Comparison of ENCODE assay signal across 21 cellular contexts in genomic region chr1:24764848-24765247, GRCh38. TPM values are rescaled to one million over a fixed set of nuclear protein-coding genes. Genes with fewer than 3 reads are reported as not detected.
DNase-seq lines count a peak whose midpoint lies in the region; ATAC-seq, FAIRE-seq and TF ChIP-seq lines count a peak whose summit lies in the region.
"Had no signal": no experiment of that assay in that cellular context is flagged by ENCODE, and none has a peak within 500 bp of the region (broad histone marks: within the 10 kb centered on the region; RNA-seq: fewer than 3 reads in every experiment).

No MANE protein-coding gene starts in this region.

- ATAC-seq in A549 = no peak
- no peak for ATAC-seq in IMR-90 (ENCODE audit: low read depth)
- no peak for ATAC-seq in T-cell (replicated peaks in 1 of 4)
- ATAC-seq: CD8-positive, alpha-beta T cell; natural killer cell treated with Interleukin-12 subunit alpha and Interleukin-12 subunit beta and Interleukin-15 and Interleukin-18, amount 100 ng/mL, for 72 hours had no signal

- no peak overlapping the region for H4K8ac ChIP-seq in IMR-90 (ENCODE audit: low read depth in 2 of 2, low read length in 2 of 2)

- no peak overlapping the region for H3K4me3 Mint-ChIP-seq in dendritic cell treated with granulocyte-macrophage colony-stimulating factor and Interleukin-4, amounts not matched to agents 40 ng/mL and 50 ng/mL, for 4 days
- H3K4me3 Mint-ChIP-seq in osteocyte (ENCODE audit: unreplicated experiment) (no peak overlapping the region), T-cell (no peak overlapping the region)
- H3K4me3 Mint-ChIP-seq: CD8-positive, alpha-beta T cell; natural killer cell treated with Interleukin-12 subunit alpha and Interleukin-12 subunit beta and Interleukin-15 and Interleukin-18, amount 100 ng/mL, for 72 hours had no signal

- no peak overlapping the region for H3K18ac ChIP-seq in IMR-90 (ENCODE audit: low read depth, low read length)

- H3K4me1 ChIP-seq in A549 = peaks cover 30% of the 10 kb centered on the region
- H3K4me1 ChIP-seq in IMR-90 (ENCODE audit: control insufficient read depth, insufficient read depth, low read length) = peaks cover 27% of the 10 kb centered on the region

- FAIRE-seq in A549 (lab: Jason Lieb, UNC) = no peak
- FAIRE-seq: frontal cortex, H54, urothelium cell line had no signal

- H3K14ac ChIP-seq in IMR-90 (replicated peaks; ENCODE audit: low read depth, low read length) = no peak overlapping the region

- H2AK9ac ChIP-seq in IMR-90 (replicated peaks; ENCODE audit: low read depth, low read length, poor library complexity) = no peak overlapping the region

- no peak overlapping the region for H2BK15ac ChIP-seq in IMR-90 (ENCODE audit: low read depth, low read length)

- BruUV-seq in IMR-90 (replicated peaks; lab: Mats Ljungman, UMichigan) = no TSS peak

- H2AFZ ChIP-seq in IMR-90 (replicated peaks; ENCODE audit: low read length, poor library complexity) = no peak overlapping the region

- no peak for TF ChIP-seq EP300 in A549 (IDR thresholded peaks at IDR 0.05)

- H3K27ac ChIP-seq in A549 (0 out of 6 replicates have a peak overlapping the region, but pooled peaks of 1 of the 2 experiments have one; percentile 12), IMR-90 (ENCODE audit: insufficient read depth, low read length) (no peak overlapping the region)

- no peak overlapping the region for H3K56ac ChIP-seq in IMR-90 (ENCODE audit: extremely low read depth, insufficient read depth, low read length)

- peaks cover 13% of the 10 kb centered on the region for H3K9me1 ChIP-seq in IMR-90 (ENCODE audit: insufficient read depth, low read length)

- no peak for TF ChIP-seq POLR2A in A549 (IDR thresholded peaks at IDR 0.05; ENCODE audit: low read length)
- TF ChIP-seq POLR2A in IMR-90 (IDR thresholded peaks at IDR 0.05; ENCODE audit: low read depth, low read length) = no peak
- no peak for TF ChIP-seq POLR2A in erythroblast (IDR thresholded peaks at IDR 0.05; ENCODE audit: low read length)

- peaks cover 73% of the 10 kb centered on the region for H4K20me1 ChIP-seq in IMR-90 (ENCODE audit: insufficient read depth, low read length)

- no peak overlapping the region for H2BK120ac ChIP-seq in IMR-90 (ENCODE audit: low read depth, low read length)

- no peaks in the 10 kb centered on the region for H3K27me3 ChIP-seq in IMR-90 (ENCODE audit: control insufficient read depth, insufficient read depth, low read length)

- peaks cover 8% of the 10 kb centered on the region for H3K4me1 Mint-ChIP-seq in dendritic cell treated with granulocyte-macrophage colony-stimulating factor and Interleukin-4, amounts not matched to agents 40 ng/mL and 50 ng/mL, for 4 days (ENCODE audit: low read depth)
- H3K4me1 Mint-ChIP-seq in osteocyte (ENCODE audit: unreplicated experiment) (peaks cover 38% of the 10 kb centered on the region), T-cell (no peaks in the 10 kb centered on the region)

- H4K5ac ChIP-seq in IMR-90 (ENCODE audit: low read depth, low read length) = no peak overlapping the region

- no peak overlapping the region for H3K23ac ChIP-seq in IMR-90 (ENCODE audit: low read depth, low read length)

- POLR2A ChIA-PET in A549 (lab: Yijun Ruan, JAX) (no interaction called here), IMR-90 (lab: Charles Lee; ENCODE audit: unreplicated experiment) (no interaction called here), T-cell (lab: Charles Lee) (no interaction called here)

- H3K4me3 ChIP-seq in A549 = no peak overlapping the region
- no peak overlapping the region for H3K4me3 ChIP-seq in IMR-90 (ENCODE audit: insufficient read depth, low read depth, low read length)
- H3K4me3 ChIP-seq: lung had no signal

- dilution Hi-C loops in IMR-90 (cut with HindIII; ENCODE audit: low sequenced_read_pairs, unreplicated experiment) = no loop called here

- H3K9me3 Mint-ChIP-seq in dendritic cell treated with granulocyte-macrophage colony-stimulating factor and Interleukin-4, amounts not matched to agents 40 ng/mL and 50 ng/mL, for 4 days = no peaks in the 10 kb centered on the region
- H3K9me3 Mint-ChIP-seq in osteocyte (ENCODE audit: unreplicated experiment) (no peaks in the 10 kb centered on the region), T-cell (no peaks in the 10 kb centered on the region)
- H3K9me3 Mint-ChIP-seq: CD8-positive, alpha-beta T cell; natural killer cell treated with Interleukin-12 subunit alpha and Interleukin-12 subunit beta and Interleukin-15 and Interleukin-18, amount 100 ng/mL, for 72 hours had no signal

- H3K9me3 ChIP-seq in A549 (no peaks in the 10 kb centered on the region), IMR-90 (ENCODE audit: control insufficient read depth, insufficient read depth, low read length) (no peaks in the 10 kb centered on the region)

- no peak overlapping the region for H2BK20ac ChIP-seq in IMR-90 (ENCODE audit: low read depth, low read length)

- CTCF ChIA-PET in A549 (lab: Yijun Ruan, JAX) (interaction anchor here (1.6 to 3.5 kb wide), 2 partner anchors 10 to 76 kb away, joined by 5 to 13 read pairs; no protein-coding TSS in a partner anchor), IMR-90 (lab: Yijun Ruan, JAX) (no interaction called here), T-cell (lab: Charles Lee) (interaction anchor here in 1 of 2 donors (0.7 kb wide), 1 partner anchor 456 kb away, joined by 3 read pairs; no protein-coding TSS in a partner anchor)

- intact Hi-C loops in IMR-90 (cut with micrococcal nuclease) = no loop called here
- intact Hi-C loops in dendritic cell treated with granulocyte-macrophage colony-stimulating factor and Interleukin-4, amounts not matched to agents 40 ng/mL and 50 ng/mL, for 4 days (cut with micrococcal nuclease) = loop anchor here (5.0 kb wide), 1 partner anchor 57 kb away; no protein-coding TSS in a partner anchor

- TF ChIP-seq RAD21 in A549 (conservative IDR thresholded peaks at IDR 0.05 in 1 of 2, IDR thresholded peaks at IDR 0.05 in 1 of 2) (no peak), IMR-90 (IDR thresholded peaks at IDR 0.05; ENCODE audit: low read length) (no peak)

- no peaks in the 10 kb centered on the region for H3K27me3 Mint-ChIP-seq in dendritic cell treated with granulocyte-macrophage colony-stimulating factor and Interleukin-4, amounts not matched to agents 40 ng/mL and 50 ng/mL, for 4 days
- no peaks in the 10 kb centered on the region for H3K27me3 Mint-ChIP-seq in osteocyte (ENCODE audit: unreplicated experiment)
- H3K27me3 Mint-ChIP-seq in T-cell = no peaks in the 10 kb centered on the region
- H3K27me3 Mint-ChIP-seq: natural killer cell treated with Interleukin-12 subunit alpha and Interleukin-12 subunit beta and Interleukin-15 and Interleukin-18, amount 100 ng/mL, for 72 hours had no signal

- H2BK5ac ChIP-seq in IMR-90 (ENCODE audit: low read depth, low read length, poor library complexity, severe bottlenecking) = peak overlapping the region; percentile 38

- H3K9ac ChIP-seq in IMR-90 (ENCODE audit: low read depth, low read length) = no peak overlapping the region

- TF ChIP-seq CTCF in A549 (IDR thresholded peaks at IDR 0.05) = no peak
- TF ChIP-seq CTCF in IMR-90 (conservative IDR thresholded peaks at IDR 0.05; ENCODE audit: low read depth, low read length) = no peak
- TF ChIP-seq CTCF in osteocyte (IDR thresholded peaks at IDR 0.05) = no peak

- no peak overlapping the region for H4K91ac ChIP-seq in IMR-90 (ENCODE audit: insufficient read depth, low read depth, low read length)

- no peaks in the 10 kb centered on the region for H3K36me3 Mint-ChIP-seq in dendritic cell treated with granulocyte-macrophage colony-stimulating factor and Interleukin-4, amounts not matched to agents 40 ng/mL and 50 ng/mL, for 4 days (ENCODE audit: low read depth)
- H3K36me3 Mint-ChIP-seq in osteocyte (ENCODE audit: unreplicated experiment) (no peaks in the 10 kb centered on the region), T-cell (no peaks in the 10 kb centered on the region)
- H3K36me3 Mint-ChIP-seq: CD8-positive, alpha-beta T cell; natural killer cell treated with Interleukin-12 subunit alpha and Interleukin-12 subunit beta and Interleukin-15 and Interleukin-18, amount 100 ng/mL, for 72 hours had no signal

- WGBS in A549 (ENCODE audit: missing lambda C conversion rate) = 88% methylated on average over 1 of the region's 1 CpG
- no CpG with 5 or more reads among the region's 1 CpG for WGBS in IMR-90 (ENCODE audit: extremely low coverage in 2 of 2, insufficient read length in 1 of 2), 2 experiments

- peaks cover 0 to 61% of the 10 kb centered on the region in 2 experiments; a peak in 2 of 4 replicates for H3K79me1 ChIP-seq in IMR-90 (ENCODE audit: low read depth in 1 of 2, low read length in 2 of 2)

- in situ Hi-C loops in IMR-90 (cut with MboI; ENCODE audit: low sequenced_read_pairs) = no loop called here

- H3K4me2 ChIP-seq in A549 (peak overlapping the region; percentile 42; the same call in 2 of the 3 replicates), IMR-90 (ENCODE audit: low read depth, low read length) (no peak overlapping the region)

- peak overlapping the region; percentile 57 for H3K27ac Mint-ChIP-seq in dendritic cell treated with granulocyte-macrophage colony-stimulating factor and Interleukin-4, amounts not matched to agents 40 ng/mL and 50 ng/mL, for 4 days
- peak overlapping the region; percentile 61 for H3K27ac Mint-ChIP-seq in osteocyte (ENCODE audit: unreplicated experiment)
- H3K27ac Mint-ChIP-seq in T-cell = no peak overlapping the region
- H3K27ac Mint-ChIP-seq: CD8-positive, alpha-beta T cell; natural killer cell treated with Interleukin-12 subunit alpha and Interleukin-12 subunit beta and Interleukin-15 and Interleukin-18, amount 100 ng/mL, for 72 hours had no signal

- H3K36me3 ChIP-seq in IMR-90 (ENCODE audit: control insufficient read depth, insufficient read depth, low read length) = peaks cover 3% of the 10 kb centered on the region

- no peak overlapping the region for H3K4ac ChIP-seq in IMR-90 (ENCODE audit: low read depth, low read length)

- DNase-seq in A549 (ENCODE audit: low read depth in 1 of 2, low spot score in 1 of 2) (no peak), IMR-90 (no peak), osteocyte (ENCODE audit: extremely low spot score, unreplicated experiment) (no peak), erythroblast (lab: John Stamatoyannopoulos, UW) (no peak), GF-D8 (lab: John Stamatoyannopoulos, UW) (no peak), pons (ENCODE audit: low spot score) (no peak), T-cell (no peak)
- DNase-seq: activated CD4-positive, alpha-beta T cell treated with anti-CD3 and anti-CD28 coated beads for 48 hours; activated CD8-positive, alpha-beta memory T cell treated with anti-CD3 and anti-CD28 coated beads, Interleukin-2, amount 50 U/mL, for 4 hours; anterior cingulate cortex; CD8-positive, alpha-beta T cell; DMS79 treated with DMSO at 0.1 percent for 48 hours; NCI-H146; NCI-H345; stimulated activated naive CD4-positive, alpha-beta T cell treated with Interleukin-2 at 50 U/mL for 16 hours had no signal

- H2AK5ac ChIP-seq in IMR-90 (ENCODE audit: low read depth, low read length) = no peak overlapping the region

RNA-seq across cellular contexts. Expression of gene CLIC4, which starts 19.6 kb away (rescaled TPM):
- polyA plus RNA-seq in A549 (2011; rRNA removed) (85.4 and 97.4 TPM in 2 replicates), A549 (2017; fragmentation: RNase III; extraction: RNeasy Plus Mini Kit Qiagen cat#74134 plus additional on column Dnase treatment) (52.0 to 54.4 TPM (median 52.1 TPM) in 3 replicates), IMR-90 (2012; rRNA removed) (194 and 242 TPM in 2 replicates)
- 12.8 and 14.1 TPM in 2 replicates for polyA plus RNA-seq in A549 (2012; cell fraction: cytosol; rRNA removed)
- polyA plus RNA-seq in A549 (2012; cell fraction: nucleus; rRNA removed) = 6.8 and 9.2 TPM in 2 replicates
- polyA minus RNA-seq in A549 (2011; rRNA and poly(A)+ RNA removed) = 20.5 and 21.3 TPM in 2 replicates
- total RNA-seq in IMR-90 (2012; rRNA removed) (392 and 524 TPM in 2 replicates), osteocyte (369 and 370 TPM in 2 replicates), T-cell (1 to 10 TPM in 4 of 5 donors, under 1 TPM in 1; 0.75 to 9.1 (median 5.5) TPM)
- 181 and 264 TPM in 2 replicates for polyA plus RNA-seq in IMR-90 (2012; cell fraction: cytosol; rRNA removed)
- 149 and 183 TPM in 2 replicates for polyA plus RNA-seq in IMR-90 (2012; cell fraction: nucleus; rRNA removed; ENCODE audit: low replicate concordance)

Comparison
In these comparisons a context has a peak if more than half of its experiments do, and no peak if none do; other contexts are left out.
1. H3K27ac Mint-ChIP-seq: peak in dendritic cell treated with granulocyte-macrophage colony-stimulating factor and Interleukin-4, amounts not matched to agents 40 ng/mL and 50 ng/mL, for 4 days (single experiment) and osteocyte (single experiment); none in T-cell (0 of 2).
2. RNA of gene CLIC4, which starts 19.6 kb away (total RNA-seq): 392 to 524 TPM in IMR-90 and 369 to 370 TPM in osteocyte; 0.75 to 9.1 TPM in T-cell; every median in the first group is over 10 times any median in the second.